8 cellular contexts compared by ENCODE assay signal in genomic region chr6:156809034-156809433, GRCh38. TPM values are rescaled to one million over a fixed set of nuclear protein-coding genes. Genes with fewer than 3 reads are reported as not detected.
A peak's percentile ranks its signal among the peaks of the same experiment; 100 is the strongest.
DNase-seq lines count a peak whose midpoint lies in the region; ATAC-seq and TF ChIP-seq lines count a peak whose summit lies in the region.

No MANE protein-coding gene starts in this region.

- no peak for TF ChIP-seq POLR2A in thyroid gland (IDR thresholded peaks at IDR 0.05)

- WGBS in GM23248 (ENCODE audit: low coverage in 1 of 2, low lambda C conversion rate in 2 of 2, missing lambda C conversion rate in 2 of 2), 2 experiments, result 37 to 40% methylated on average over 4 of the region's 4 CpGs
- WGBS in thyroid gland, 2 donors, result 36 to 48% methylated on average over 4 of the region's 4 CpGs

- H3K9ac ChIP-seq in GM23248, result no peak overlapping the region

- ATAC-seq in GM18502 (IDR thresholded peaks at IDR 0.05; ENCODE audit: poor library complexity, unreplicated experiment), result peak; percentile 85

- DNase-seq in GM23248, result peak; percentile 81
- DNase-seq in MV-4-11 (lab: John Stamatoyannopoulos, UW), result peak; percentile 78
- DNase-seq in fibroblast of peridontal ligament (ENCODE audit: extremely low read depth), result peak; percentile 49
- peak; percentile 65 to 68 for DNase-seq in thyroid gland
- DNase-seq in T-helper 2 cell, result no peak
- no peak for DNase-seq in ureter (ENCODE audit: low spot score)
- no peak for DNase-seq in NCI-H748 (lab: John Stamatoyannopoulos, UW; ENCODE audit: unreplicated experiment)

- H3K27me3 ChIP-seq in GM23248 (replicated peaks; ENCODE audit: insufficient read depth) (no peaks in the 10 kb centered on the region), thyroid gland (no peaks in the 10 kb centered on the region)

- H3K79me2 ChIP-seq in GM23248 (ENCODE audit: insufficient read depth), result peaks cover 100% of the 10 kb centered on the region

- no peaks in the 10 kb centered on the region for H4K20me1 ChIP-seq in GM23248 (ENCODE audit: insufficient read depth)

- in situ Hi-C loops in GM23248 (cut with MboI), result no loop called here

- intact Hi-C loops in thyroid gland (cut with DNase I), result no loop called here

- H3K4me3 ChIP-seq in GM23248 (no peak overlapping the region), thyroid gland (replicated peaks in 1 of 3) (no peak overlapping the region)

- no peaks in the 10 kb centered on the region for H3K9me3 ChIP-seq in GM23248 (ENCODE audit: low read depth)
- H3K9me3 ChIP-seq in thyroid gland, result no peaks in the 10 kb centered on the region

- peaks cover 19% of the 10 kb centered on the region for H3K4me1 ChIP-seq in GM23248 (ENCODE audit: insufficient read depth)
- peaks cover 53 to 56% of the 10 kb centered on the region in 2 donors for H3K4me1 ChIP-seq in thyroid gland

- no peaks in the 10 kb centered on the region for H3F3A ChIP-seq in GM23248 (ENCODE audit: insufficient read depth)

- H3K4me2 ChIP-seq in GM23248 (ENCODE audit: unreplicated experiment), result peak overlapping the region; percentile 32

- no peak for TF ChIP-seq CTCF in thyroid gland (IDR thresholded peaks at IDR 0.05)

- no peaks in the 10 kb centered on the region for H3K9me2 ChIP-seq in GM23248 (ENCODE audit: insufficient read depth)

- H3K36me3 ChIP-seq in GM23248 (ENCODE audit: low read depth), result no peaks in the 10 kb centered on the region
- no peaks in the 10 kb centered on the region for H3K36me3 ChIP-seq in thyroid gland

- H3K27ac ChIP-seq in GM23248, result 0 out of 2 replicates have a peak overlapping the region, but pooled peaks have one; percentile 5
- peak overlapping the region; percentile 52 to 75 (median 61) for H3K27ac ChIP-seq in thyroid gland

- no peak overlapping the region for H2AFZ ChIP-seq in GM23248

RNA-seq across cellular contexts. Expression of gene ARID1B, which starts 31.9 kb away (rescaled TPM):
- 19.3 and 25.5 TPM in 2 replicates for total RNA-seq in GM23248 (2014; rRNA removed; shearing (Covaris generic))
- 19.3 and 21.2 TPM in 2 replicates for polyA plus RNA-seq in GM23248 (2016; fragmentation: Nextera tagmentation; extraction: Ambion mirVana)
- total RNA-seq in thyroid gland, result 100 to 1,000 TPM; 157 to 315 (median 206) TPM
- total RNA-seq in ureter, result 223 TPM

Comparison
In these comparisons a context has a peak if more than half of its experiments do, and no peak if none do; other contexts are left out.
1. DNase-seq: peak in GM23248 (single experiment), MV-4-11 (single experiment), fibroblast of peridontal ligament (single experiment) and thyroid gland (2 of 2); none in T-helper 2 cell (0 of 5), ureter (single experiment) and NCI-H748 (single experiment).